19 cellular contexts compared by ENCODE assay signal in the genomic region with DNA sequence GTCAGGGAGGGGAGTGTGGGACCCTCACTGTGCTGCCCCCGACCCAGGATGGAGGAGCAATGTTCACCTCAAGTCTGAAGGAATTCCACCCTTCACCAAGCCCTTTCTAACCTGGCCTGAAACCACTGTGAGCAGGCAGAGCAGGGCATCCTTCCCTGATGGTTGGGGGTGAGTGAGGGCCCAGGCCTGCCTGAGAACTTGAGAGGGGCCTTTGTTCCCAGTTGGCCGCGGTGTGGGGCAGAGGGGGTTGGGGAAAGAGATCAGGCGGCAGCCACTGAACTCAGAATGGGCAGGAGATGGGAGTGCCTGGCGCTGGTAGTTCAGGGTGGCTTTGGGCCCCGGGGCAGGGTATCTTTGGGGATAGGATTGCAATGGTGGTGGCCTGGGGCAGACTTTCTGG.
DNase-seq lines count a peak whose midpoint lies in the region; ATAC-seq and TF ChIP-seq lines count a peak whose summit lies in the region.
"Had no signal": no experiment of that assay in that cellular context is flagged by ENCODE, and none has a peak within 500 bp of the region (broad histone marks: within the 10 kb centered on the region; RNA-seq: fewer than 3 reads in every experiment).

No MANE protein-coding gene starts in this region.

- 65 to 72% methylated on average over 6 of the region's 6 CpGs for WGBS in heart right ventricle, 2 donors
- 69 to 72% methylated on average over 4 to 6 of the region's 6 CpGs for WGBS in mesodermal cell (ENCODE audit: insufficient coverage in 2 of 2), 2 experiments
- WGBS in tibial nerve, 2 donors = 29 to 56% methylated on average over 6 of the region's 6 CpGs
- WGBS in thyroid gland, 2 donors = 70 to 90% methylated on average over 3 to 5 of the region's 6 CpGs

- DNase-seq in heart right ventricle (no peak), Right ventricle myocardium superior (no peak), dorsolateral prefrontal cortex (peak in 9 of 10 donors; percentile 71 to 88 (median 86)), tibial nerve (ENCODE audit: low spot score in 2 of 2) (no peak), lower lobe of right lung (no peak), thyroid gland (no peak)
- DNase-seq: activated CD4-positive, alpha-beta T cell treated with anti-CD3 and anti-CD28 coated beads for 1 hour; activated CD8-positive, alpha-beta memory T cell treated with anti-CD3 and anti-CD28 coated beads, Interleukin-2, amount 50 U/mL, for 4 hours; activated naive CD8-positive, alpha-beta T cell treated with anti-CD3 and anti-CD28 coated beads, Interleukin-2, amount 50 U/mL, for 24 hours; effector CD8-positive, alpha-beta T cell; HCEC 1CT; naive thymus-derived CD8-positive, alpha-beta T cell; NCI-H1694; NCI-H526; RPMI8226 had no signal

- intact Hi-C loops in heart right ventricle (cut with DNase I) = no loop called here
- intact Hi-C loops in Right ventricle myocardium superior (cut with DNase I) = no loop called here
- intact Hi-C loops in dorsolateral prefrontal cortex (cut with DNase I) = loop anchor here (5.0 kb wide), 2 partner anchors 32 to 48 kb away; no protein-coding TSS in a partner anchor
- intact Hi-C loops in lower lobe of right lung (cut with DNase I) = no loop called here
- intact Hi-C loops in thyroid gland (cut with DNase I) = no loop called here

- H3K9me3 ChIP-seq in heart right ventricle (no peaks in the 10 kb centered on the region), mesodermal cell (ENCODE audit: control insufficient read depth, low read length) (no peaks in the 10 kb centered on the region), tibial nerve (no peaks in the 10 kb centered on the region), lower lobe of right lung (no peaks in the 10 kb centered on the region), thyroid gland (no peaks in the 10 kb centered on the region)

- TF ChIP-seq POLR2A in tibial nerve (IDR thresholded peaks at IDR 0.05) (no peak), thyroid gland (IDR thresholded peaks at IDR 0.05) (no peak)

- H3K4me3 ChIP-seq in heart right ventricle = no peak overlapping the region
- H3K4me3 ChIP-seq in dorsolateral prefrontal cortex = peak overlapping the region in 3 of 59 donors; percentile 22 to 33 (median 26)
- no peak overlapping the region for H3K4me3 ChIP-seq in mesodermal cell (ENCODE audit: extremely low read depth, insufficient read depth, low read length, poor library complexity, severe bottlenecking)
- no peak overlapping the region for H3K4me3 ChIP-seq in tibial nerve
- H3K4me3 ChIP-seq in lower lobe of right lung = no peak overlapping the region
- no peak overlapping the region for H3K4me3 ChIP-seq in thyroid gland (replicated peaks in 1 of 3)
- H3K4me3 ChIP-seq: skin epidermis had no signal

- H3K4me1 ChIP-seq in heart right ventricle (peaks cover 55 to 100% (median 97%) of the 10 kb centered on the region in 9 donors), mesodermal cell (ENCODE audit: control insufficient read depth, insufficient read depth, low read length, poor library complexity, severe bottlenecking) (peaks cover 10% of the 10 kb centered on the region), tibial nerve (peaks cover 5 to 99% (median 66%) of the 10 kb centered on the region in 4 donors), lower lobe of right lung (peaks cover 37% of the 10 kb centered on the region), thyroid gland (peaks cover 8 to 41% of the 10 kb centered on the region in 2 donors)

- H3K27me3 ChIP-seq in heart right ventricle = no peaks in the 10 kb centered on the region
- H3K27me3 ChIP-seq in dorsolateral prefrontal cortex = no peaks in the 10 kb centered on the region
- no peaks in the 10 kb centered on the region for H3K27me3 ChIP-seq in tibial nerve
- no peaks in the 10 kb centered on the region for H3K27me3 ChIP-seq in lower lobe of right lung (ENCODE audit: low read depth)
- H3K27me3 ChIP-seq in thyroid gland = no peaks in the 10 kb centered on the region

- ATAC-seq in heart right ventricle = no peak
- no peak for ATAC-seq in Right ventricle myocardium superior (ENCODE audit: poor library complexity)
- no peak for ATAC-seq in lower lobe of right lung
- no peak for ATAC-seq in GM18867 (IDR thresholded peaks at IDR 0.05; ENCODE audit: unreplicated experiment)
- ATAC-seq: activated naive CD8-positive, alpha-beta T cell treated with anti-CD3 and anti-CD28 coated beads, Interleukin-2, amount 50 U/mL, for 24 hours; naive thymus-derived CD8-positive, alpha-beta T cell had no signal

- H3K27ac ChIP-seq in heart right ventricle (peak overlapping the region in 6 of 10 donors; percentile 12 to 59 (median 41)), dorsolateral prefrontal cortex (peak overlapping the region; percentile 87 to 100 (median 97)), mesodermal cell (ENCODE audit: low read depth, low read length, severe bottlenecking) (peak overlapping the region; percentile 57), tibial nerve (peak overlapping the region; percentile 33 to 85 (median 60)), lower lobe of right lung (no peak overlapping the region), thyroid gland (no peak overlapping the region)
- H3K27ac ChIP-seq: HL-60 had no signal

- no peak for TF ChIP-seq CTCF in heart right ventricle (IDR thresholded peaks at IDR 0.05)
- TF ChIP-seq CTCF in dorsolateral prefrontal cortex (IDR thresholded peaks at IDR 0.05 in 54 of 56, conservative IDR thresholded peaks at IDR 0.05 in 2 of 56; ENCODE audit: low read depth in 1 of 56, partially characterized antibody in 56 of 56) = peak in 6 of 56 donors; percentile 8 to 20 (median 12)
- no peak for TF ChIP-seq CTCF in tibial nerve (IDR thresholded peaks at IDR 0.05)
- TF ChIP-seq CTCF in lower lobe of right lung (IDR thresholded peaks at IDR 0.05) = no peak
- TF ChIP-seq CTCF in thyroid gland (IDR thresholded peaks at IDR 0.05) = no peak

- TF ChIP-seq EP300 in tibial nerve (IDR thresholded peaks at IDR 0.05) = peak in 1 of 2 donors; percentile 16

- H3K36me3 ChIP-seq in heart right ventricle = peaks cover 0 to 38% (median 13%) of the 10 kb centered on the region in 9 donors
- H3K36me3 ChIP-seq in mesodermal cell (ENCODE audit: control insufficient read depth, insufficient read depth, low read length) = peaks cover 11% of the 10 kb centered on the region
- peaks cover 0 to 20% (median 3%) of the 10 kb centered on the region in 3 donors for H3K36me3 ChIP-seq in tibial nerve
- peaks cover 31% of the 10 kb centered on the region for H3K36me3 ChIP-seq in lower lobe of right lung
- H3K36me3 ChIP-seq in thyroid gland = peaks cover 0 to 6% of the 10 kb centered on the region in 2 donors

Comparison
In these comparisons a context has a peak if more than half of its experiments do, and no peak if none do; other contexts are left out.
1. DNase-seq: peak in dorsolateral prefrontal cortex (9 of 10); none in heart right ventricle (0 of 2), Right ventricle myocardium superior (single experiment), tibial nerve (0 of 2), lower lobe of right lung (single experiment) and thyroid gland (0 of 2).
2. H3K27ac ChIP-seq: peak in heart right ventricle (6 of 10), dorsolateral prefrontal cortex (59 of 59), mesodermal cell (single experiment) and tibial nerve (4 of 4); none in lower lobe of right lung (single experiment) and thyroid gland (0 of 3).
3. intact Hi-C loops: an anchor here in dorsolateral prefrontal cortex (5.0 kb wide); none called in heart right ventricle, Right ventricle myocardium superior, lower lobe of right lung and thyroid gland.